17 cellular contexts compared by ENCODE assay signal in genomic region chr19:738509-739128, GRCh38. TPM values are rescaled to one million over a fixed set of nuclear protein-coding genes. Genes with fewer than 3 reads are reported as not detected.
DNase-seq lines count a peak whose midpoint lies in the region; ATAC-seq and TF ChIP-seq lines count a peak whose summit lies in the region.
"Had no signal": no experiment of that assay in that cellular context is flagged by ENCODE, and none has a peak within 500 bp of the region (broad histone marks: within the 10 kb centered on the region; RNA-seq: fewer than 3 reads in every experiment).

No MANE protein-coding gene starts in this region.

- CTCF ChIA-PET in CD8-positive, alpha-beta T cell (lab: Charles Lee), result interaction anchor here (0.7 to 1.8 kb wide), 3 partner anchors 10 to 154 kb away, joined by 3 to 5 read pairs (median 3); no protein-coding TSS in a partner anchor

- peak; percentile 68 for DNase-seq in H7
- DNase-seq in RWPE2 (ENCODE audit: low spot score), result peak; percentile 58
- DNase-seq in left lobe of liver (ENCODE audit: low spot score), result no peak
- DNase-seq in sigmoid colon, result peak; percentile 49
- DNase-seq in HK-2 (ENCODE audit: unreplicated experiment), result no peak
- DNase-seq in NCI-H128 (lab: John Stamatoyannopoulos, UW; ENCODE audit: unreplicated experiment), result no peak
- no peak for DNase-seq in CD8-positive, alpha-beta T cell
- no peak for DNase-seq in SIG-M5 (lab: John Stamatoyannopoulos, UW)
- DNase-seq: GOT3, NCI-H1092, NCI-H1436 treated with DMSO at 0.1 percent for 48 hours, NCI-H1930, NCI-H510A had no signal

- peaks cover 3% of the 10 kb centered on the region for H3K27me3 Mint-ChIP-seq in CD8-positive, alpha-beta T cell (ENCODE audit: low read depth)

- H3K9me3 ChIP-seq in RWPE2 (ENCODE audit: severe bottlenecking) (no peaks in the 10 kb centered on the region), sigmoid colon (no peaks in the 10 kb centered on the region)
- no peaks in the 10 kb centered on the region for H3K9me3 ChIP-seq in CD8-positive, alpha-beta T cell (ENCODE audit: low read length)

- H3K27me3 ChIP-seq in H7 (ENCODE audit: control insufficient read depth, insufficient read depth, low read length), result no peaks in the 10 kb centered on the region
- no peaks in the 10 kb centered on the region for H3K27me3 ChIP-seq in RWPE2 (ENCODE audit: insufficient read depth, poor library complexity, severe bottlenecking)
- H3K27me3 ChIP-seq in sigmoid colon, result no peaks in the 10 kb centered on the region
- H3K27me3 ChIP-seq in CD8-positive, alpha-beta T cell (ENCODE audit: insufficient read depth, low read length), result no peaks in the 10 kb centered on the region

- no peak for TF ChIP-seq POLR2A in sigmoid colon (IDR thresholded peaks at IDR 0.05)

- H3K4me3 ChIP-seq in H7 (ENCODE audit: insufficient read depth, low read depth, low read length) (no peak overlapping the region), RWPE2 (ENCODE audit: severe bottlenecking) (no peak overlapping the region), sigmoid colon (no peak overlapping the region)
- H3K4me3 ChIP-seq in CD8-positive, alpha-beta T cell (ENCODE audit: low read depth, low read length), result no peak overlapping the region

- no peak for TF ChIP-seq CTCF in RWPE2 (IDR thresholded peaks at IDR 0.05; ENCODE audit: poor library complexity, severe bottlenecking)
- TF ChIP-seq CTCF in sigmoid colon (IDR thresholded peaks at IDR 0.05), result no peak
- no peak for TF ChIP-seq CTCF in CD8-positive, alpha-beta T cell (IDR thresholded peaks at IDR 0.05)

- H3K27ac ChIP-seq in RWPE2 (ENCODE audit: poor library complexity, severe bottlenecking), result no peak overlapping the region
- H3K27ac ChIP-seq in sigmoid colon, result no peak overlapping the region
- H3K27ac ChIP-seq in CD8-positive, alpha-beta T cell (ENCODE audit: low read depth, low read length), result no peak overlapping the region

- H3K36me3 ChIP-seq in H7 (replicated peaks; ENCODE audit: control insufficient read depth, insufficient read depth, low read length) (no peaks in the 10 kb centered on the region), RWPE2 (ENCODE audit: low read depth) (no peaks in the 10 kb centered on the region), sigmoid colon (peaks cover 0 to 23% (median 0%) of the 10 kb centered on the region in 4 donors)
- no peaks in the 10 kb centered on the region for H3K36me3 ChIP-seq in CD8-positive, alpha-beta T cell (ENCODE audit: insufficient read depth, low read length)

- no peaks in the 10 kb centered on the region for H3K9me3 Mint-ChIP-seq in CD8-positive, alpha-beta T cell

- no peak overlapping the region for H3K4me3 Mint-ChIP-seq in CD8-positive, alpha-beta T cell
- H3K4me3 Mint-ChIP-seq: CD8-positive, alpha-beta memory T cell had no signal

- no peaks in the 10 kb centered on the region for H3K4me1 ChIP-seq in RWPE2 (ENCODE audit: insufficient read depth, poor library complexity, severe bottlenecking)
- no peaks in the 10 kb centered on the region for H3K4me1 ChIP-seq in sigmoid colon
- no peaks in the 10 kb centered on the region for H3K4me1 ChIP-seq in CD8-positive, alpha-beta T cell (ENCODE audit: insufficient read depth, low read length)

- intact Hi-C loops in sigmoid colon (cut with DNase I), result no loop called here
- intact Hi-C loops in CD8-positive, alpha-beta T cell (cut with DNase I, micrococcal nuclease), result no loop called here

- H3K4me1 Mint-ChIP-seq in CD8-positive, alpha-beta T cell (ENCODE audit: low read depth), result peaks cover 3% of the 10 kb centered on the region

- POLR2A ChIA-PET in CD8-positive, alpha-beta T cell (lab: Charles Lee), result no interaction called here

- WGBS in sigmoid colon, 2 donors, result 21 to 74% methylated on average over 23 of the region's 23 CpGs

- ATAC-seq in RWPE2 (ENCODE audit: low read depth) (no peak), left lobe of liver (peak; percentile 43)
- no peak for ATAC-seq in CD8-positive, alpha-beta T cell

- no peak overlapping the region for H3K27ac Mint-ChIP-seq in CD8-positive, alpha-beta T cell

- H3K36me3 Mint-ChIP-seq in CD8-positive, alpha-beta T cell, result no peaks in the 10 kb centered on the region
- H3K36me3 Mint-ChIP-seq: CD8-positive, alpha-beta memory T cell had no signal

- no peak for TF ChIP-seq EP300 in sigmoid colon (IDR thresholded peaks at IDR 0.05)

RNA-seq across cellular contexts. Expression of gene MISP, which starts 12.3 kb away (rescaled TPM):
- 0.11 and 0.31 TPM in 2 replicates for total RNA-seq in H7 (2014; rRNA removed; shearing (Covaris generic))
- total RNA-seq in left lobe of liver (0.18 TPM), sigmoid colon (under 1 TPM in 1 of 4 donors, not detected in 3; 0.36 TPM)
- polyA plus RNA-seq in sigmoid colon, result 100 to 1,000 TPM; 266 to 456 (median 311) TPM
- total RNA-seq in CD8-positive, alpha-beta T cell, result not detected
- total RNA-seq: CD8-positive, alpha-beta memory T cell; Right ventricle myocardium superior had no signal
- polyA plus RNA-seq: CD8-positive, alpha-beta memory T cell had no signal

RNA-seq across cellular contexts. Expression of gene PALM, which starts 29.9 kb away (rescaled TPM):
- 28.7 and 34.6 TPM in 2 replicates for total RNA-seq in H7 (2014; rRNA removed; shearing (Covaris generic))
- total RNA-seq in left lobe of liver, result 6.6 TPM
- 10 to 100 TPM; 30.4 to 91.4 (median 35.9) TPM for total RNA-seq in sigmoid colon
- polyA plus RNA-seq in sigmoid colon, result 10 to 100 TPM in 2 of 3 donors, 1 to 10 TPM in 1; 3.0 to 21.0 (median 12.5) TPM
- not detected for total RNA-seq in CD8-positive, alpha-beta T cell
- total RNA-seq: CD8-positive, alpha-beta memory T cell had no signal
- polyA plus RNA-seq: CD8-positive, alpha-beta memory T cell had no signal

RNA-seq across cellular contexts. Expression of gene PRSS57, which starts 43.4 kb away (rescaled TPM):
- not detected in 2 replicates for total RNA-seq in H7 (2014; rRNA removed; shearing (Covaris generic))
- total RNA-seq in left lobe of liver (not detected), sigmoid colon (not detected)
- polyA plus RNA-seq in sigmoid colon, result under 1 TPM in 1 of 3 donors, not detected in 2; 0.15 TPM
- not detected for total RNA-seq in CD8-positive, alpha-beta T cell
- total RNA-seq: CD8-positive, alpha-beta memory T cell; Daoy; LHCN-M2; Right ventricle myocardium superior had no signal
- polyA plus RNA-seq: CD8-positive, alpha-beta memory T cell had no signal

RNA-seq across cellular contexts. Expression of gene PTBP1, which starts 58.6 kb away (rescaled TPM):
- 460 and 481 TPM in 2 replicates for total RNA-seq in H7 (2014; rRNA removed; shearing (Covaris generic))
- 115 TPM for total RNA-seq in left lobe of liver
- total RNA-seq in sigmoid colon, result 10 to 100 TPM; 53.8 to 94.5 (median 71.7) TPM
- polyA plus RNA-seq in sigmoid colon, result 100 to 1,000 TPM in 2 of 3 donors, 10 to 100 TPM in 1; 78.7 to 154 (median 101) TPM
- total RNA-seq in CD8-positive, alpha-beta T cell, result 100 to 1,000 TPM; 248 to 266 TPM

Comparison
In these comparisons a context has a peak if more than half of its experiments do, and no peak if none do; other contexts are left out.
1. DNase-seq: peak in H7 (single experiment), RWPE2 (single experiment) and sigmoid colon (single experiment); none in left lobe of liver (single experiment), HK-2 (single experiment), NCI-H128 (single experiment), CD8-positive, alpha-beta T cell (0 of 7) and SIG-M5 (single experiment).